Comparison of ENCODE assay signal across 1 cellular context in genomic region chr1:39116868-39117728, GRCh38.
TF ChIP-seq lines count a peak whose summit lies in the region.

No MANE protein-coding gene starts in this region.

TF ChIP-seq in SK-N-SH, 30 proteins besides CTCF, POLR2A, EP300 and RAD21 (continued from another document):
- TF ChIP-seq REST (IDR thresholded peaks at IDR 0.05; ENCODE audit: low read depth, low read length) (no peak), MXI1 (IDR thresholded peaks at IDR 0.05; ENCODE audit: low read depth, low read length) (no peak), USF1 (IDR thresholded peaks at IDR 0.05; ENCODE audit: borderline replicate concordance, low read depth) (no peak), RCOR1 (IDR thresholded peaks at IDR 0.05; ENCODE audit: low read length) (no peak), IRF3 (IDR thresholded peaks at IDR 0.05; ENCODE audit: low read depth, low read length) (no peak), SMC3 (IDR thresholded peaks at IDR 0.05; ENCODE audit: low read depth, low read length) (no peak), POLR2AphosphoS5 (IDR thresholded peaks at IDR 0.05; ENCODE audit: low read depth, low read length) (peak; percentile 67; the same call in 1 of the 2 replicates), NRF1 (IDR thresholded peaks at IDR 0.05; ENCODE audit: low read depth, low read length) (no peak), FOSL2 (IDR thresholded peaks at IDR 0.05; ENCODE audit: borderline replicate concordance, low read depth) (peak; percentile 85), EZH2phosphoT487 (IDR thresholded peaks at IDR 0.05; ENCODE audit: borderline replicate concordance, low read depth) (no peak), TCF12 (IDR thresholded peaks at IDR 0.05) (peak; percentile 86), ELF1 (IDR thresholded peaks at IDR 0.05) (no peak), RXRA (IDR thresholded peaks at IDR 0.05; ENCODE audit: borderline replicate concordance, low read depth) (0 out of 2 replicates have a peak, but pooled peaks have one; percentile 45), TAF1 (IDR thresholded peaks at IDR 0.05; ENCODE audit: borderline replicate concordance, low read depth, low read length) (no peak), NFIC (IDR thresholded peaks at IDR 0.05; ENCODE audit: borderline replicate concordance) (peak; percentile 83), MAX (IDR thresholded peaks at IDR 0.05; ENCODE audit: low read depth) (peak; percentile 41; the same call in 1 of the 2 replicates), ZBTB33 (IDR thresholded peaks at IDR 0.05; ENCODE audit: borderline replicate concordance, low read depth) (no peak), TEAD4 (IDR thresholded peaks at IDR 0.05; ENCODE audit: borderline replicate concordance, insufficient read depth) (peak; percentile 48; the same call in 1 of the 2 replicates), FOXM1 (IDR thresholded peaks at IDR 0.05; ENCODE audit: low read depth) (no peak), USF2 (IDR thresholded peaks at IDR 0.05; ENCODE audit: borderline replicate concordance, low read depth, low read length) (no peak)
